In the genomic region with DNA sequence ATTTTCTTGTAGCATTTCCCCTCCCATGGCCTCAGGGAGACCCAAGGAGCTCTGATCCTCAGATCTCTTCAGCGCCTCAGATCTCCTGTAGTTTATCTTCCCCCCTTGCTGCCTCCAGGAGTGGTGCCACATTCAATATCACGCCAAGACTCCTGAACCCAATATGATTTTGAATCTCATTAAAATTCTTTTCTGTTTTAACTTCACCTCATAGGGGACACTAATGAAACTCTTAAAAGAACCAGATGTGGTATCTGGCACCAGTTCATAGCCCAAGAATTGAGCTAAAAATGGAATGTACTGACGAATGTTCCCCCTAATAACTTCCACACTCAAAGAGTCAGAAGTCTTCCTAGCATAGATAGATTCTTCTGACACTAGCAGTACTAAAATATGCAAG, we compare ENCODE assay signal across 1 cellular context.
TF ChIP-seq lines count a peak whose summit lies in the region.

No MANE protein-coding gene starts in this region.

TF ChIP-seq in HepG2, 621 proteins besides CTCF, POLR2A, EP300 and RAD21 (continued from another document):
- no peak for TF ChIP-seq NBN (conservative IDR thresholded peaks at IDR 0.05)
- TF ChIP-seq ATF1 (CRISPR knock-in tag; IDR thresholded peaks at IDR 0.05): no peak
- no peak for TF ChIP-seq KDM5A (IDR thresholded peaks at IDR 0.05; ENCODE audit: borderline replicate concordance, low read length)
- no peak for TF ChIP-seq NFE2L1 (CRISPR knock-in tag; IDR thresholded peaks at IDR 0.05; ENCODE audit: borderline replicate concordance)
- no peak for TF ChIP-seq NFKB2 (CRISPR knock-in tag; IDR thresholded peaks at IDR 0.05; ENCODE audit: borderline replicate concordance)
- TF ChIP-seq, protein P1, sequence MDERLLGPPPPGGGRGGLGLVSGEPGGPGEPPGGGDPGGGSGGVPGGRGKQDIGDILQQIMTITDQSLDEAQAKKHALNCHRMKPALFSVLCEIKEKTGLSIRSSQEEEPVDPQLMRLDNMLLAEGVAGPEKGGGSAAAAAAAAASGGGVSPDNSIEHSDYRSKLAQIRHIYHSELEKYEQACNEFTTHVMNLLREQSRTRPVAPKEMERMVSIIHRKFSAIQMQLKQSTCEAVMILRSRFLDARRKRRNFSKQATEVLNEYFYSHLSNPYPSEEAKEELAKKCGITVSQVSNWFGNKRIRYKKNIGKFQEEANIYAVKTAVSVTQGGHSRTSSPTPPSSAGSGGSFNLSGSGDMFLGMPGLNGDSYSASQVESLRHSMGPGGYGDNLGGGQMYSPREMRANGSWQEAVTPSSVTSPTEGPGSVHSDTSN (CRISPR knock-in tag; IDR thresholded peaks at IDR 0.05): no peak
- TF ChIP-seq, protein P2, sequence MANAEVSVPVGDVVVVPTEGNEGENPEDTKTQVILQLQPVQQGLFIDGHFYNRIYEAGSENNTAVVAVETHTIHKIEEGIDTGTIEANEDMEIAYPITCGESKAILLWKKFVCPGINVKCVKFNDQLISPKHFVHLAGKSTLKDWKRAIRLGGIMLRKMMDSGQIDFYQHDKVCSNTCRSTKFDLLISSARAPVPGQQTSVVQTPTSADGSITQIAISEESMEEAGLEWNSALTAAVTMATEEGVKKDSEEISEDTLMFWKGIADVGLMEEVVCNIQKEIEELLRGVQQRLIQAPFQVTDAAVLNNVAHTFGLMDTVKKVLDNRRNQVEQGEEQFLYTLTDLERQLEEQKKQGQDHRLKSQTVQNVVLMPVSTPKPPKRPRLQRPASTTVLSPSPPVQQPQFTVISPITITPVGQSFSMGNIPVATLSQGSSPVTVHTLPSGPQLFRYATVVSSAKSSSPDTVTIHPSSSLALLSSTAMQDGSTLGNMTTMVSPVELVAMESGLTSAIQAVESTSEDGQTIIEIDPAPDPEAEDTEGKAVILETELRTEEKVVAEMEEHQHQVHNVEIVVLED (CRISPR knock-in tag; IDR thresholded peaks at IDR 0.05; ENCODE audit: borderline replicate concordance): no peak
